8 cellular contexts compared by ENCODE assay signal in the genomic region with DNA sequence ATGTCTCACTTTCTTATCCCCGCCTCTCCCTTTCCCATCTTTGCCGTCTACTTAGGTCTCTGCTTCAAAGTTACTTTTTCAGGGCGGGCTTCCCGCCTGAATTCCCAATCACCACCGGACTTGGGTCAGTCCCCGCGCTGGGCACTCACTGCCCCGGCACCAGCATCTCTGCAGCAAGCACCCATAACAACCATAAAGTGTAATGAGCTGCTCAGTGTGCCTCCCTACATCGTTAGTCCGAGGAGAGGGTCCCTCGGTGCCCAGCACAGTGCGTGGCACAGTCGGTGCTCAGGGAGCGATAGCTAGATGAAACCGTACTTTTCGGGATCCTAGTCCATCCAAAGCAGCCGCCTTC. TPM values are rescaled to one million over a fixed set of nuclear protein-coding genes. Genes with fewer than 3 reads are reported as not detected.
DNase-seq lines count a peak whose midpoint lies in the region; ATAC-seq and TF ChIP-seq lines count a peak whose summit lies in the region.

No MANE protein-coding gene starts in this region.

- H3K4me3 ChIP-seq in HFF-Myc (replicated peaks; ENCODE audit: low read depth, low read length) (peak overlapping the region; percentile 80), iPS-15b (ENCODE audit: low read depth, low read length) (peak overlapping the region; percentile 88)

- peak overlapping the region; percentile 81 for H3K4me3 Mint-ChIP-seq in activated T-helper 17 cell treated with anti-CD3 and anti-CD28 coated beads, Interleukin-2, amount 50 U/mL, for 72 hours
- H3K4me3 Mint-ChIP-seq in stimulated activated memory B cell treated with anti-CD40 and anti-IgM and Interleukin-4, amounts not matched to agents 10 μg/mL and 1 μg/mL and 100 μg/mL, for 72 hours: peak overlapping the region; percentile 90

- peaks cover 8% of the 10 kb centered on the region for H3K4me1 ChIP-seq in iPS-15b (ENCODE audit: control insufficient read depth, insufficient read depth, low read length)

- H3K27ac Mint-ChIP-seq in activated T-helper 17 cell treated with anti-CD3 and anti-CD28 coated beads, Interleukin-2, amount 50 U/mL, for 72 hours: peak overlapping the region; percentile 87
- peak overlapping the region; percentile 82 for H3K27ac Mint-ChIP-seq in stimulated activated memory B cell treated with anti-CD40 and anti-IgM and Interleukin-4, amounts not matched to agents 10 μg/mL and 1 μg/mL and 100 μg/mL, for 72 hours

- no peak for TF ChIP-seq CTCF in HFF-Myc (IDR thresholded peaks at IDR 0.05; ENCODE audit: low read depth, low read length, missing control alignments)

- H3K27me3 ChIP-seq in iPS-15b (ENCODE audit: control insufficient read depth, insufficient read depth, low read length): no peaks in the 10 kb centered on the region

- H3K27me3 Mint-ChIP-seq in activated T-helper 17 cell treated with anti-CD3 and anti-CD28 coated beads, Interleukin-2, amount 50 U/mL, for 72 hours: no peaks in the 10 kb centered on the region
- no peaks in the 10 kb centered on the region for H3K27me3 Mint-ChIP-seq in stimulated activated memory B cell treated with anti-CD40 and anti-IgM and Interleukin-4, amounts not matched to agents 10 μg/mL and 1 μg/mL and 100 μg/mL, for 72 hours

- DNase-seq in HFF-Myc (ENCODE audit: extremely low read depth, low read depth) (no peak), kidney tubule cell (ENCODE audit: low spot score) (no peak), middle frontal gyrus (ENCODE audit: extremely low spot score, low spot score) (no peak)

- H3K9me3 ChIP-seq in iPS-15b (ENCODE audit: control insufficient read depth, insufficient read depth, low read length): no peaks in the 10 kb centered on the region

- no peaks in the 10 kb centered on the region for H3K9me3 Mint-ChIP-seq in activated T-helper 17 cell treated with anti-CD3 and anti-CD28 coated beads, Interleukin-2, amount 50 U/mL, for 72 hours
- H3K9me3 Mint-ChIP-seq in stimulated activated memory B cell treated with anti-CD40 and anti-IgM and Interleukin-4, amounts not matched to agents 10 μg/mL and 1 μg/mL and 100 μg/mL, for 72 hours: no peaks in the 10 kb centered on the region

- no peak for ATAC-seq in activated T-helper 17 cell treated with anti-CD3 and anti-CD28 coated beads, Interleukin-2, amount 50 U/mL, for 72 hours (replicated peaks)
- no peak for ATAC-seq in stimulated activated memory B cell treated with anti-CD40 and anti-IgM and Interleukin-4, amounts not matched to agents 10 μg/mL and 1 μg/mL and 100 μg/mL, for 72 hours
- no peak for ATAC-seq in HG03175 (IDR thresholded peaks at IDR 0.05; ENCODE audit: unreplicated experiment)
- no peak for ATAC-seq in GM19328 (IDR thresholded peaks at IDR 0.05; ENCODE audit: unreplicated experiment)

- peaks cover 23% of the 10 kb centered on the region for H3K4me1 Mint-ChIP-seq in activated T-helper 17 cell treated with anti-CD3 and anti-CD28 coated beads, Interleukin-2, amount 50 U/mL, for 72 hours
- H3K4me1 Mint-ChIP-seq in stimulated activated memory B cell treated with anti-CD40 and anti-IgM and Interleukin-4, amounts not matched to agents 10 μg/mL and 1 μg/mL and 100 μg/mL, for 72 hours: peaks cover 33% of the 10 kb centered on the region

- no peaks in the 10 kb centered on the region for H3K36me3 ChIP-seq in iPS-15b (ENCODE audit: control insufficient read depth, insufficient read depth, low read length)

- peaks cover 36% of the 10 kb centered on the region for H3K36me3 Mint-ChIP-seq in activated T-helper 17 cell treated with anti-CD3 and anti-CD28 coated beads, Interleukin-2, amount 50 U/mL, for 72 hours (ENCODE audit: low read depth)
- H3K36me3 Mint-ChIP-seq in stimulated activated memory B cell treated with anti-CD40 and anti-IgM and Interleukin-4, amounts not matched to agents 10 μg/mL and 1 μg/mL and 100 μg/mL, for 72 hours: peaks cover 6% of the 10 kb centered on the region

- H3K9ac ChIP-seq in iPS-15b (ENCODE audit: low read depth, low read length): peak overlapping the region; percentile 81

RNA-seq across cellular contexts. Expression of a gene that starts 0.6 kb away (rescaled TPM):
- 100 to 1,000 TPM in 1 of 2 donors, 10 to 100 TPM in 1; 46.3 to 102 TPM for total RNA-seq in activated T-helper 17 cell treated with anti-CD3 and anti-CD28 coated beads, Interleukin-2, amount 50 U/mL, for 72 hours

RNA-seq across cellular contexts. Expression of a gene that starts 42.7 kb away (rescaled TPM):
- total RNA-seq in activated T-helper 17 cell treated with anti-CD3 and anti-CD28 coated beads, Interleukin-2, amount 50 U/mL, for 72 hours: under 1 TPM; 0.13 to 0.32 TPM
